2 cellular contexts compared by ENCODE assay signal in genomic region chr3:156768390-156768789, GRCh38.
TF ChIP-seq lines count a peak whose summit lies in the region.

No MANE protein-coding gene starts in this region.

TF ChIP-seq in A549, 52 proteins besides CTCF, POLR2A, EP300 and RAD21:
- no peak for TF ChIP-seq HEYL (CRISPR knock-in tag; IDR thresholded peaks at IDR 0.05)

TF ChIP-seq in K562, 482 proteins besides CTCF, POLR2A, EP300 and RAD21:
- TF ChIP-seq TSC22D4 (tag; IDR thresholded peaks at IDR 0.05), result no peak
- TF ChIP-seq CHCHD3 (CRISPR knock-in tag; IDR thresholded peaks at IDR 0.05), result no peak
- TF ChIP-seq CREB1 (IDR thresholded peaks at IDR 0.05), result no peak
- TF ChIP-seq CREB1 (CRISPR knock-in tag; IDR thresholded peaks at IDR 0.05), result no peak
- no peak for TF ChIP-seq SMARCA4 (IDR thresholded peaks at IDR 0.05)
- no peak for TF ChIP-seq ZNF324 (CRISPR knock-in tag; IDR thresholded peaks at IDR 0.05)
- TF ChIP-seq PTRF (tag; IDR thresholded peaks at IDR 0.05), result peak; percentile 45; the same call in 1 of the 2 replicates
- TF ChIP-seq MYC (IDR thresholded peaks at IDR 0.05; ENCODE audit: low read depth, low read length), result no peak
- no peak for TF ChIP-seq MYC (CRISPR knock-in tag; IDR thresholded peaks at IDR 0.05; ENCODE audit: borderline replicate concordance, low read depth)
- TF ChIP-seq YY1 (IDR thresholded peaks at IDR 0.05; ENCODE audit: borderline replicate concordance in 1 of 3, control insufficient read depth in 1 of 3, extremely low read depth in 1 of 3, insufficient read depth in 3 of 3, insufficient read length in 1 of 3, insufficient replicate concordance in 2 of 3, low read depth in 1 of 3, low read length in 2 of 3), result no peak
- no peak for TF ChIP-seq MCM2 (IDR thresholded peaks at IDR 0.05; ENCODE audit: low read depth)
- no peak for TF ChIP-seq ZNF184 (CRISPR knock-in tag; IDR thresholded peaks at IDR 0.05)
- no peak for TF ChIP-seq KLF13 (tag; IDR thresholded peaks at IDR 0.05; ENCODE audit: borderline replicate concordance, low read depth)
- TF ChIP-seq ZNF592 (IDR thresholded peaks at IDR 0.05), result peak; percentile 79
- TF ChIP-seq, protein P1, sequence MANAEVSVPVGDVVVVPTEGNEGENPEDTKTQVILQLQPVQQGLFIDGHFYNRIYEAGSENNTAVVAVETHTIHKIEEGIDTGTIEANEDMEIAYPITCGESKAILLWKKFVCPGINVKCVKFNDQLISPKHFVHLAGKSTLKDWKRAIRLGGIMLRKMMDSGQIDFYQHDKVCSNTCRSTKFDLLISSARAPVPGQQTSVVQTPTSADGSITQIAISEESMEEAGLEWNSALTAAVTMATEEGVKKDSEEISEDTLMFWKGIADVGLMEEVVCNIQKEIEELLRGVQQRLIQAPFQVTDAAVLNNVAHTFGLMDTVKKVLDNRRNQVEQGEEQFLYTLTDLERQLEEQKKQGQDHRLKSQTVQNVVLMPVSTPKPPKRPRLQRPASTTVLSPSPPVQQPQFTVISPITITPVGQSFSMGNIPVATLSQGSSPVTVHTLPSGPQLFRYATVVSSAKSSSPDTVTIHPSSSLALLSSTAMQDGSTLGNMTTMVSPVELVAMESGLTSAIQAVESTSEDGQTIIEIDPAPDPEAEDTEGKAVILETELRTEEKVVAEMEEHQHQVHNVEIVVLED (CRISPR knock-in tag; IDR thresholded peaks at IDR 0.05), result no peak
- no peak for TF ChIP-seq CREM (IDR thresholded peaks at IDR 0.05; ENCODE audit: low read depth)
- TF ChIP-seq LCOR (CRISPR knock-in tag; IDR thresholded peaks at IDR 0.05), result no peak
- TF ChIP-seq SMARCA5 (IDR thresholded peaks at IDR 0.05), result no peak
- no peak for TF ChIP-seq ZNF280B (CRISPR knock-in tag; IDR thresholded peaks at IDR 0.05)
- TF ChIP-seq PTTG1 (tag; IDR thresholded peaks at IDR 0.05; ENCODE audit: low read depth), result peak; percentile 70; the same call in 1 of the 2 replicates
- no peak for TF ChIP-seq ZFP1 (CRISPR knock-in tag; IDR thresholded peaks at IDR 0.05)
- TF ChIP-seq ZNF830 (CRISPR knock-in tag; IDR thresholded peaks at IDR 0.05), result no peak
- no peak for TF ChIP-seq SIN3B (IDR thresholded peaks at IDR 0.05; ENCODE audit: low read depth)
- no peak for TF ChIP-seq ZNF778 (CRISPR knock-in tag; IDR thresholded peaks at IDR 0.05)
- no peak for TF ChIP-seq POU5F1 (IDR thresholded peaks at IDR 0.05; ENCODE audit: borderline replicate concordance, low read depth, low read length, partially characterized antibody)
- no peak for TF ChIP-seq CREBBP (IDR thresholded peaks at IDR 0.05; ENCODE audit: low read depth, low read length)
- no peak for TF ChIP-seq ATF2 (CRISPR knock-in tag; IDR thresholded peaks at IDR 0.05)
- TF ChIP-seq, protein P2, sequence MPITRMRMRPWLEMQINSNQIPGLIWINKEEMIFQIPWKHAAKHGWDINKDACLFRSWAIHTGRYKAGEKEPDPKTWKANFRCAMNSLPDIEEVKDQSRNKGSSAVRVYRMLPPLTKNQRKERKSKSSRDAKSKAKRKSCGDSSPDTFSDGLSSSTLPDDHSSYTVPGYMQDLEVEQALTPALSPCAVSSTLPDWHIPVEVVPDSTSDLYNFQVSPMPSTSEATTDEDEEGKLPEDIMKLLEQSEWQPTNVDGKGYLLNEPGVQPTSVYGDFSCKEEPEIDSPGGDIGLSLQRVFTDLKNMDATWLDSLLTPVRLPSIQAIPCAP (CRISPR knock-in tag; IDR thresholded peaks at IDR 0.05; ENCODE audit: borderline replicate concordance), result no peak
- no peak for TF ChIP-seq SOX6 (IDR thresholded peaks at IDR 0.05)
- no peak for TF ChIP-seq MCM3 (IDR thresholded peaks at IDR 0.05)
- TF ChIP-seq MEF2D (tag; conservative IDR thresholded peaks at IDR 0.05; ENCODE audit: low read depth), result peak; percentile 72; the same call in 1 of the 2 replicates
- no peak for TF ChIP-seq TEAD2 (tag; IDR thresholded peaks at IDR 0.05)
- peak; percentile 51; the same call in 1 of the 2 replicates for TF ChIP-seq DMBX1 (CRISPR knock-in tag; IDR thresholded peaks at IDR 0.05; ENCODE audit: borderline replicate concordance)
- TF ChIP-seq RERE (CRISPR knock-in tag; IDR thresholded peaks at IDR 0.05; ENCODE audit: borderline replicate concordance), result no peak
- TF ChIP-seq TAL1 (IDR thresholded peaks at IDR 0.05), result no peak
- no peak for TF ChIP-seq ZBTB2 (IDR thresholded peaks at IDR 0.05)
- 0 out of 2 replicates have a peak, but pooled peaks have one; percentile 26 for TF ChIP-seq ZNF311 (CRISPR knock-in tag; IDR thresholded peaks at IDR 0.05)
- no peak for TF ChIP-seq TAF9B (IDR thresholded peaks at IDR 0.05; ENCODE audit: partially characterized antibody)
- no peak for TF ChIP-seq ZNF780A (CRISPR knock-in tag; IDR thresholded peaks at IDR 0.05)
- no peak for TF ChIP-seq ZNF764 (CRISPR knock-in tag; IDR thresholded peaks at IDR 0.05; ENCODE audit: low read depth)
- no peak for TF ChIP-seq SRSF3 (IDR thresholded peaks at IDR 0.05; ENCODE audit: insufficient read depth, low read length)
- no peak for TF ChIP-seq TCF3 (CRISPR knock-in tag; IDR thresholded peaks at IDR 0.05)
- 0 out of 2 replicates have a peak, but pooled peaks have one; percentile 42 for TF ChIP-seq GTF2A2 (tag; IDR thresholded peaks at IDR 0.05)
- no peak for TF ChIP-seq NR2C1 (IDR thresholded peaks at IDR 0.05)
- 0 out of 2 replicates have a peak, but pooled peaks have one; percentile 25 for TF ChIP-seq NR2C1 (tag; IDR thresholded peaks at IDR 0.05)
- no peak for TF ChIP-seq ZBED1 (IDR thresholded peaks at IDR 0.05)
- no peak for TF ChIP-seq RBFOX2 (IDR thresholded peaks at IDR 0.05; ENCODE audit: low read depth, low read length)
- 0 out of 2 replicates have a peak, but pooled peaks have one; percentile 39 for TF ChIP-seq HDAC8 (tag; IDR thresholded peaks at IDR 0.05)
- TF ChIP-seq DDX20 (tag; IDR thresholded peaks at IDR 0.05; ENCODE audit: low read depth), result peak; percentile 70; the same call in 1 of the 2 replicates
- TF ChIP-seq NR4A1 (CRISPR knock-in tag; IDR thresholded peaks at IDR 0.05), result no peak
- TF ChIP-seq NR4A1 (tag; IDR thresholded peaks at IDR 0.05), result 0 out of 2 replicates have a peak, but pooled peaks have one; percentile 29
- TF ChIP-seq JUND (IDR thresholded peaks at IDR 0.05; ENCODE audit: borderline replicate concordance, low read depth, low read length), result no peak
- no peak for TF ChIP-seq JUND (tag; IDR thresholded peaks at IDR 0.05; ENCODE audit: borderline replicate concordance, low read depth, low read length)
